12 cellular contexts compared by ENCODE assay signal in genomic region chr7:111853231-111853990, GRCh38.
A peak's percentile ranks its signal among the peaks of the same experiment; 100 is the strongest.
DNase-seq lines count a peak whose midpoint lies in the region; ATAC-seq and TF ChIP-seq lines count a peak whose summit lies in the region.
"Had no signal": no experiment of that assay in that cellular context is flagged by ENCODE, and none has a peak within 500 bp of the region (broad histone marks: within the 10 kb centered on the region; RNA-seq: fewer than 3 reads in every experiment).

No MANE protein-coding gene starts in this region.

- H3K4me2 ChIP-seq in PC-3 (ENCODE audit: low read length): no peak overlapping the region

- no peaks in the 10 kb centered on the region for H3K9me2 ChIP-seq in PC-3 (replicated peaks; ENCODE audit: low read length)

- no peaks in the 10 kb centered on the region for H4K20me1 ChIP-seq in PC-3 (ENCODE audit: low read length)

- no peak for TF ChIP-seq POLR2A in esophagus muscularis mucosa (IDR thresholded peaks at IDR 0.05; ENCODE audit: low read depth)

- BruUV-seq in A673 (replicated peaks; lab: Mats Ljungman, UMichigan) (no TSS peak), PC-3 (replicated peaks; lab: Mats Ljungman, UMichigan) (no TSS peak)

- peak; percentile 57 for DNase-seq in A673 (ENCODE audit: low spot score)
- DNase-seq in GM12865 (ENCODE audit: low read depth): peak; percentile 19
- no peak for DNase-seq in PC-3
- peak; percentile 81 for DNase-seq in esophagus muscularis mucosa (ENCODE audit: extremely low spot score)
- no peak for DNase-seq in activated T-cell treated with anti-CD3 and anti-CD28 coated beads, Interleukin-2, amount 50 U/mL, for 48 hours
- no peak for DNase-seq in DMS79 treated with DMSO at 0.1 percent for 48 hours (lab: John Stamatoyannopoulos, UW)
- DNase-seq: NCI-H1092 treated with DMSO at 0.1 percent for 48 hours, NCI-H748 treated with DMSO at 0.1 percent for 48 hours, T-helper 2 cell, thyroid gland had no signal

- H3K36me3 ChIP-seq in A673 (ENCODE audit: insufficient read depth, low read length, poor library complexity, severe bottlenecking): no peaks in the 10 kb centered on the region
- H3K36me3 ChIP-seq in PC-3 (ENCODE audit: low read depth, low read length): peaks cover 2% of the 10 kb centered on the region
- H3K36me3 ChIP-seq in esophagus muscularis mucosa: peaks cover 0 to 20% (median 2%) of the 10 kb centered on the region in 4 donors
- H3K36me3 ChIP-seq: thyroid gland had no signal

- H2AFZ ChIP-seq in PC-3 (ENCODE audit: low read length): no peak overlapping the region

- intact Hi-C loops in A673 (cut with micrococcal nuclease; ENCODE audit: unreplicated experiment): loop anchor here (1.0 to 10.0 kb wide), 2 partner anchors 90 to 641 kb away; no protein-coding TSS in a partner anchor
- intact Hi-C loops in PC-3 (cut with micrococcal nuclease): no loop called here
- intact Hi-C loops in esophagus muscularis mucosa (cut with DNase I): no loop called here

- CTCF ChIA-PET in A673 (lab: Charles Lee) (interaction anchor here (0.6 to 4.4 kb wide), 5 partner anchors 46 to 111 kb away, joined by 3 to 62 read pairs (median 4); no protein-coding TSS in a partner anchor), PC-3 (lab: Charles Lee) (interaction anchor here (0.6 to 1.9 kb wide), 6 partner anchors 10 to 524 kb away, joined by 3 to 8 read pairs (median 3); no protein-coding TSS in a partner anchor)

- no peak for TF ChIP-seq EP300 in esophagus muscularis mucosa (IDR thresholded peaks at IDR 0.05)

- no peaks in the 10 kb centered on the region for H3K79me2 ChIP-seq in PC-3 (ENCODE audit: low read length)

- H3K4me3 ChIP-seq in A673 (ENCODE audit: low read depth, low read length, poor library complexity, severe bottlenecking) (no peak overlapping the region), GM12865 (ENCODE audit: low read depth, low read length) (no peak overlapping the region), PC-3 (ENCODE audit: low read length) (no peak overlapping the region), esophagus muscularis mucosa (no peak overlapping the region)
- H3K4me3 ChIP-seq: thyroid gland had no signal

- peaks cover 2% of the 10 kb centered on the region for H3K4me1 ChIP-seq in A673 (ENCODE audit: insufficient read depth, low read length, poor library complexity, severe bottlenecking)
- H3K4me1 ChIP-seq in PC-3 (ENCODE audit: insufficient read depth, low read length): no peaks in the 10 kb centered on the region
- H3K4me1 ChIP-seq in esophagus muscularis mucosa: peaks cover 0 to 10% (median 2%) of the 10 kb centered on the region in 4 donors
- H3K4me1 ChIP-seq: thyroid gland had no signal

- TF ChIP-seq CTCF in A673 (conservative IDR thresholded peaks at IDR 0.05; ENCODE audit: low read depth, low read length) (peak; percentile 57), GM12865 (IDR thresholded peaks at IDR 0.05; ENCODE audit: insufficient read depth, low read depth, low read length, missing control alignments) (peak; percentile 16), PC-3 (conservative IDR thresholded peaks at IDR 0.05; ENCODE audit: low read depth, low read length) (peak; percentile 34; the same call in 1 of the 2 replicates), esophagus muscularis mucosa (IDR thresholded peaks at IDR 0.05) (no peak)

- ATAC-seq in PC-3 (no peak), GM21737 (IDR thresholded peaks at IDR 0.05; ENCODE audit: unreplicated experiment) (no peak), HG02678 (IDR thresholded peaks at IDR 0.05; ENCODE audit: unreplicated experiment) (no peak)

- no peaks in the 10 kb centered on the region for H3F3A ChIP-seq in PC-3 (ENCODE audit: low read length, unreplicated experiment)

- no peak overlapping the region for H3K27ac ChIP-seq in A673 (ENCODE audit: low read depth, low read length, poor library complexity, severe bottlenecking)
- no peak overlapping the region for H3K27ac ChIP-seq in PC-3 (ENCODE audit: low read length)
- H3K27ac ChIP-seq in esophagus muscularis mucosa (replicated peaks in 1 of 4): no peak overlapping the region
- H3K27ac ChIP-seq: thyroid gland had no signal

- no peaks in the 10 kb centered on the region for H3K27me3 ChIP-seq in A673 (replicated peaks; ENCODE audit: insufficient read depth, low read depth, low read length, poor library complexity)
- H3K27me3 ChIP-seq in PC-3 (ENCODE audit: low read length): no peaks in the 10 kb centered on the region
- H3K27me3 ChIP-seq in esophagus muscularis mucosa: no peaks in the 10 kb centered on the region
- H3K27me3 ChIP-seq: thyroid gland had no signal

- no peaks in the 10 kb centered on the region for H3K9me3 ChIP-seq in A673 (ENCODE audit: low read depth, low read length, poor library complexity, severe bottlenecking)
- no peaks in the 10 kb centered on the region for H3K9me3 ChIP-seq in PC-3 (ENCODE audit: low read length)
- H3K9me3 ChIP-seq in esophagus muscularis mucosa: no peaks in the 10 kb centered on the region
- H3K9me3 ChIP-seq: thyroid gland had no signal

- H3K9ac ChIP-seq in PC-3 (ENCODE audit: low read length): no peak overlapping the region

- POLR2A ChIA-PET in A673 (lab: Charles Lee; ENCODE audit: low non-redundant PET): no interaction called here
- POLR2A ChIA-PET in PC-3 (lab: Charles Lee; ENCODE audit: unreplicated experiment): no interaction called here

- WGBS in esophagus muscularis mucosa: 93% methylated on average over 10 of the region's 10 CpGs

Comparison
In these comparisons a context has a peak if more than half of its experiments do, and no peak if none do; other contexts are left out.
1. DNase-seq: peak in A673 (single experiment), GM12865 (single experiment) and esophagus muscularis mucosa (single experiment); none in PC-3 (single experiment), activated T-cell treated with anti-CD3 and anti-CD28 coated beads, Interleukin-2, amount 50 U/mL, for 48 hours (0 of 2) and DMS79 treated with DMSO at 0.1 percent for 48 hours (single experiment).
2. CTCF ChIP-seq: peak in A673 (single experiment), GM12865 (single experiment) and PC-3 (single experiment); none in esophagus muscularis mucosa (0 of 3).